Comparison of ENCODE assay signal across 9 cellular contexts in the genomic region with DNA sequence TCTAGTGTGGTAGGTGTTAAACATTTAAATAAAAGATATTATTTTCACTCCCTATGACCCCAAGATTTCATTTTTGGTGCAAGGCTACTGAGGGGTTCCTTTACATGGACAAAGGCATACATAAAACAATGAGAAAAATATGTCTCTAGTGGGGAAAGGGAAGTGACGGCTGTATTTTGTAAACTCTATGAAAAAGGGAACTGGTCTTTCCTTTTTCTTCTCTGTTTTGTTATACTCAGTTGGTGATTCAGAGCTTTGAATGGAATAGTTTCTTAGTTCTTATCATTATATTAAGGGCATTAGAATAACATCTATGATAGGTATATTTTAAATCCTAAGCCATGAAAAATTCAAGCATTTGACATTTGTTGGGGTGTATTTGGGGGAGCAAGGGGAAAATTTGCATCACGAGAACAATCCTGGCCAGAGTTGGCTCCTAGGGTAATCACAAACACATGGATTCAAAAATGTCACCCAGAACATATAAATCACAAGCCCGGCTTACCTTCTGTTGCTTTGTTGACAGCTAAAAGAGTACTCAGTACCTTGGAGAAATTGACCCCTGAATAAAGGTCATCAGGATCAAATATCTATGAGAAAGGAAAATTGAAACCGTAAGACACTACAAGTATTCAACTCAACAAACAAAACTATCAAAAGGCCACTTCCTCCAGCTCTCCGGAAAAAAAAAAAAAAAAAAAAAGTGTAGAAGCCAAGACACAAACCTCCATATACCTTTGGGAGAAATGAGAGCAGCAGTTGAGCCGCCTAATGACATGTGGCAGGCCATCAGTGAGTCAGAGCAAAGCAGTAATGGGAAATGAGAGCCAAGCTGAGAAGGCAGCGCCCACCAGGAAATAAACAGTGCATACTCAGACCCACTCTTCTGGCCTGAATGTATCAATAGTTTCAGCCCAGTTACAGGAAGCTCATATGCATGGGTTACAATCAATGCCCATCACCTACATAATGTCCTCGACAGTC. TPM values are rescaled to one million over a fixed set of nuclear protein-coding genes. Genes with fewer than 3 reads are reported as not detected.
DNase-seq lines count a peak whose midpoint lies in the region; ATAC-seq and TF ChIP-seq lines count a peak whose summit lies in the region.
"Had no signal": no experiment of that assay in that cellular context is flagged by ENCODE, and none has a peak within 500 bp of the region (broad histone marks: within the 10 kb centered on the region; RNA-seq: fewer than 3 reads in every experiment).

No MANE protein-coding gene starts in this region.

- H3K27me3 Mint-ChIP-seq in activated CD4-positive, alpha-beta memory T cell treated with anti-CD3 and anti-CD28 coated beads for 36 hours, result no peaks in the 10 kb centered on the region
- no peaks in the 10 kb centered on the region for H3K27me3 Mint-ChIP-seq in stimulated activated naive CD8-positive, alpha-beta T cell treated with anti-CD3 and anti-CD28 coated beads, Interleukin-15, amount 100 ng/mL, for 72 hours
- H3K27me3 Mint-ChIP-seq: brain had no signal

- H3K36me3 ChIP-seq in left ventricle myocardium inferior (peaks cover 14% of the 10 kb centered on the region), esophagus muscularis mucosa (peaks cover 0 to 20% (median 3%) of the 10 kb centered on the region in 4 donors)

- CTCF ChIA-PET in activated CD4-positive, alpha-beta memory T cell treated with anti-CD3 and anti-CD28 coated beads for 36 hours (lab: Charles Lee), result interaction anchor here (1.1 kb wide), 1 partner anchor 18 kb away, joined by 4 read pairs; no protein-coding TSS in a partner anchor

- 57% methylated on average over 8 of the region's 8 CpGs for WGBS in esophagus muscularis mucosa

- POLR2A ChIA-PET in activated CD4-positive, alpha-beta memory T cell treated with anti-CD3 and anti-CD28 coated beads for 36 hours (lab: Charles Lee), result interaction anchor here (3.9 kb wide), 1 partner anchor 19 kb away, joined by 17 read pairs; no protein-coding TSS in a partner anchor

- intact Hi-C loops in left ventricle myocardium inferior (cut with micrococcal nuclease), result no loop called here
- intact Hi-C loops in Right ventricle myocardium inferior (cut with DNase I), result no loop called here
- intact Hi-C loops in activated CD4-positive, alpha-beta memory T cell treated with anti-CD3 and anti-CD28 coated beads for 36 hours (cut with micrococcal nuclease), result loop anchor here (2.0 kb wide), 2 partner anchors 32 to 36 kb away; no protein-coding TSS in a partner anchor
- intact Hi-C loops in esophagus muscularis mucosa (cut with DNase I), result no loop called here

- no peaks in the 10 kb centered on the region for H3K9me3 Mint-ChIP-seq in activated CD4-positive, alpha-beta memory T cell treated with anti-CD3 and anti-CD28 coated beads for 36 hours
- no peaks in the 10 kb centered on the region for H3K9me3 Mint-ChIP-seq in stimulated activated naive CD8-positive, alpha-beta T cell treated with anti-CD3 and anti-CD28 coated beads, Interleukin-15, amount 100 ng/mL, for 72 hours
- H3K9me3 Mint-ChIP-seq: brain had no signal

- peak overlapping the region; percentile 48 for H3K4me3 Mint-ChIP-seq in activated CD4-positive, alpha-beta memory T cell treated with anti-CD3 and anti-CD28 coated beads for 36 hours
- H3K4me3 Mint-ChIP-seq in stimulated activated naive CD8-positive, alpha-beta T cell treated with anti-CD3 and anti-CD28 coated beads, Interleukin-15, amount 100 ng/mL, for 72 hours, result peak overlapping the region; percentile 52 to 83
- H3K4me3 Mint-ChIP-seq: brain had no signal

- ATAC-seq in Right ventricle myocardium inferior (no peak), HG03342 (IDR thresholded peaks at IDR 0.05; ENCODE audit: unreplicated experiment) (peak; percentile 67)
- peak; percentile 91 for ATAC-seq in stimulated activated naive CD8-positive, alpha-beta T cell treated with anti-CD3 and anti-CD28 coated beads, Interleukin-15, amount 100 ng/mL, for 72 hours

- H3K27me3 ChIP-seq in left ventricle myocardium inferior (ENCODE audit: low read depth) (no peaks in the 10 kb centered on the region), esophagus muscularis mucosa (no peaks in the 10 kb centered on the region)

- no peak for DNase-seq in left ventricle myocardium inferior
- no peak for DNase-seq in Right ventricle myocardium inferior (ENCODE audit: missing footprints)
- peak; percentile 57 for DNase-seq in activated CD4-positive, alpha-beta memory T cell treated with anti-CD3 and anti-CD28 coated beads for 36 hours
- DNase-seq in stimulated activated naive CD8-positive, alpha-beta T cell treated with anti-CD3 and anti-CD28 coated beads, Interleukin-15, amount 100 ng/mL, for 72 hours, result peak in 1 of 2 donors; percentile 63
- no peak for DNase-seq in caudate nucleus (lab: John Stamatoyannopoulos, UW)
- DNase-seq in esophagus muscularis mucosa (ENCODE audit: extremely low spot score), result no peak
- no peak for DNase-seq in GM19238 (ENCODE audit: insufficient read length, low spot score)

- H3K4me1 Mint-ChIP-seq in activated CD4-positive, alpha-beta memory T cell treated with anti-CD3 and anti-CD28 coated beads for 36 hours (ENCODE audit: low read depth), result peaks cover 88% of the 10 kb centered on the region
- H3K4me1 Mint-ChIP-seq in stimulated activated naive CD8-positive, alpha-beta T cell treated with anti-CD3 and anti-CD28 coated beads, Interleukin-15, amount 100 ng/mL, for 72 hours, result peaks cover 74% of the 10 kb centered on the region

- no peak for TF ChIP-seq CTCF in left ventricle myocardium inferior (IDR thresholded peaks at IDR 0.05; ENCODE audit: borderline replicate concordance)
- no peak for TF ChIP-seq CTCF in esophagus muscularis mucosa (IDR thresholded peaks at IDR 0.05)

- TF ChIP-seq EP300 in esophagus muscularis mucosa (IDR thresholded peaks at IDR 0.05), result no peak

- H3K4me3 ChIP-seq in left ventricle myocardium inferior (no peak overlapping the region), esophagus muscularis mucosa (no peak overlapping the region)

- peak overlapping the region; percentile 51 for H3K27ac ChIP-seq in left ventricle myocardium inferior (replicated peaks)
- no peak overlapping the region for H3K27ac ChIP-seq in caudate nucleus (ENCODE audit: low read depth, low read length)
- H3K27ac ChIP-seq in esophagus muscularis mucosa (replicated peaks in 1 of 4), result peak overlapping the region in 1 of 4 donors; percentile 30

- peaks cover 24% of the 10 kb centered on the region for H3K36me3 Mint-ChIP-seq in activated CD4-positive, alpha-beta memory T cell treated with anti-CD3 and anti-CD28 coated beads for 36 hours
- H3K36me3 Mint-ChIP-seq: brain had no signal

- H3K27ac Mint-ChIP-seq in activated CD4-positive, alpha-beta memory T cell treated with anti-CD3 and anti-CD28 coated beads for 36 hours, result peak overlapping the region; percentile 93
- H3K27ac Mint-ChIP-seq in stimulated activated naive CD8-positive, alpha-beta T cell treated with anti-CD3 and anti-CD28 coated beads, Interleukin-15, amount 100 ng/mL, for 72 hours, result peak overlapping the region in 1 of 2 donors; percentile 96

- H3K4me1 ChIP-seq in left ventricle myocardium inferior (peaks cover 71% of the 10 kb centered on the region), esophagus muscularis mucosa (peaks cover 10 to 22% (median 17%) of the 10 kb centered on the region in 4 donors)

- no peak for TF ChIP-seq POLR2A in esophagus muscularis mucosa (IDR thresholded peaks at IDR 0.05; ENCODE audit: low read depth)

- H3K9me3 ChIP-seq in left ventricle myocardium inferior (replicated peaks) (no peaks in the 10 kb centered on the region), esophagus muscularis mucosa (no peaks in the 10 kb centered on the region)

RNA-seq across cellular contexts. Expression of a gene that starts 33.4 kb away (rescaled TPM):
- total RNA-seq in left ventricle myocardium inferior, result 54.9 TPM
- 40.2 TPM for total RNA-seq in Right ventricle myocardium inferior
- 10 to 100 TPM; 52.7 to 54.1 TPM for total RNA-seq in activated CD4-positive, alpha-beta memory T cell treated with anti-CD3 and anti-CD28 coated beads for 36 hours
- 10 to 100 TPM; 13.4 to 16.4 (median 15.0) TPM for total RNA-seq in esophagus muscularis mucosa
